1 cellular context compared by ENCODE assay signal in genomic region chr4:99856166-99856565, GRCh38.
TF ChIP-seq lines count a peak whose summit lies in the region.

No MANE protein-coding gene starts in this region.

TF ChIP-seq in K562, 482 proteins besides CTCF, POLR2A, EP300 and RAD21 (continued from another document):
- TF ChIP-seq E2F1 (CRISPR knock-in tag; IDR thresholded peaks at IDR 0.05) (no peak), ZHX1 (conservative IDR thresholded peaks at IDR 0.05; ENCODE audit: low read length) (no peak), ZNF766 (CRISPR knock-in tag; conservative IDR thresholded peaks at IDR 0.05) (no peak), SMARCA5 (IDR thresholded peaks at IDR 0.05) (0 out of 2 replicates have a peak, but pooled peaks have one; percentile 36), CBX5 (IDR thresholded peaks at IDR 0.05; ENCODE audit: borderline replicate concordance, low read depth) (no peak), ZNF75A (CRISPR knock-in tag; IDR thresholded peaks at IDR 0.05) (no peak), ZNF24 (IDR thresholded peaks at IDR 0.05) (no peak), NFATC3 (IDR thresholded peaks at IDR 0.05) (no peak), ZFP36 (IDR thresholded peaks at IDR 0.05; ENCODE audit: low read depth, low read length, partially characterized antibody) (peak; percentile 34), SMARCE1 (IDR thresholded peaks at IDR 0.05) (0 out of 2 replicates have a peak, but pooled peaks have one; percentile 18), GABPA (tag; conservative IDR thresholded peaks at IDR 0.05; ENCODE audit: low read depth) (no peak), ATF3 (IDR thresholded peaks at IDR 0.05) (peak; percentile 54), ATF3 (CRISPR knock-in tag; conservative IDR thresholded peaks at IDR 0.05) (no peak), HMBOX1 (IDR thresholded peaks at IDR 0.05) (no peak), TRIM24 (IDR thresholded peaks at IDR 0.05) (0 out of 4 replicates have a peak, but pooled peaks have one; percentile 40 to 47), ZNF707 (CRISPR knock-in tag; conservative IDR thresholded peaks at IDR 0.05) (no peak), ZKSCAN8 (CRISPR knock-in tag; IDR thresholded peaks at IDR 0.05) (no peak), ZNF561 (CRISPR knock-in tag; conservative IDR thresholded peaks at IDR 0.05) (no peak), ZBTB34 (CRISPR knock-in tag; IDR thresholded peaks at IDR 0.05) (no peak), SMARCA4 (IDR thresholded peaks at IDR 0.05) (peak; percentile 44; the same call in 1 of the 2 replicates), HMGN3 (IDR thresholded peaks at IDR 0.05; ENCODE audit: borderline replicate concordance, extremely low read depth, insufficient read length, low read depth, low read length) (no peak), JUND (IDR thresholded peaks at IDR 0.05; ENCODE audit: borderline replicate concordance, low read depth, low read length) (peak; percentile 48; the same call in 1 of the 2 replicates), JUND (tag; IDR thresholded peaks at IDR 0.05; ENCODE audit: borderline replicate concordance, low read depth, low read length) (peak; percentile 74; the same call in 2 of the 3 replicates), KDM1A (IDR thresholded peaks at IDR 0.05) (no peak), FOSL1 (tag; conservative IDR thresholded peaks at IDR 0.05) (peak; percentile 86), FOXJ2 (tag; IDR thresholded peaks at IDR 0.05) (no peak), SREBF2 (CRISPR knock-in tag; IDR thresholded peaks at IDR 0.05) (no peak), ARID1B (IDR thresholded peaks at IDR 0.05) (peak; percentile 51; the same call in 1 of the 2 replicates), MEF2A (IDR thresholded peaks at IDR 0.05; ENCODE audit: control insufficient read depth, low read depth, low read length) (no peak), CHD7 (IDR thresholded peaks at IDR 0.05; ENCODE audit: low read depth, low read length) (no peak), NCOA4 (IDR thresholded peaks at IDR 0.05; ENCODE audit: partially characterized antibody) (no peak), HSF4 (CRISPR knock-in tag; IDR thresholded peaks at IDR 0.05; ENCODE audit: borderline replicate concordance) (no peak), RB1 (IDR thresholded peaks at IDR 0.05; ENCODE audit: low read depth) (no peak), ASH1L (IDR thresholded peaks at IDR 0.05; ENCODE audit: borderline replicate concordance, low read depth, partially characterized antibody) (no peak), HES1 (IDR thresholded peaks at IDR 0.05; ENCODE audit: low read depth) (no peak), ZNF583 (CRISPR knock-in tag; IDR thresholded peaks at IDR 0.05) (no peak), DPF2 (IDR thresholded peaks at IDR 0.05) (peak; percentile 54)
TF ChIP-seq in K562: peak in this region for 10.
